ENCODE assay signal across 8 cellular contexts in the genomic region with DNA sequence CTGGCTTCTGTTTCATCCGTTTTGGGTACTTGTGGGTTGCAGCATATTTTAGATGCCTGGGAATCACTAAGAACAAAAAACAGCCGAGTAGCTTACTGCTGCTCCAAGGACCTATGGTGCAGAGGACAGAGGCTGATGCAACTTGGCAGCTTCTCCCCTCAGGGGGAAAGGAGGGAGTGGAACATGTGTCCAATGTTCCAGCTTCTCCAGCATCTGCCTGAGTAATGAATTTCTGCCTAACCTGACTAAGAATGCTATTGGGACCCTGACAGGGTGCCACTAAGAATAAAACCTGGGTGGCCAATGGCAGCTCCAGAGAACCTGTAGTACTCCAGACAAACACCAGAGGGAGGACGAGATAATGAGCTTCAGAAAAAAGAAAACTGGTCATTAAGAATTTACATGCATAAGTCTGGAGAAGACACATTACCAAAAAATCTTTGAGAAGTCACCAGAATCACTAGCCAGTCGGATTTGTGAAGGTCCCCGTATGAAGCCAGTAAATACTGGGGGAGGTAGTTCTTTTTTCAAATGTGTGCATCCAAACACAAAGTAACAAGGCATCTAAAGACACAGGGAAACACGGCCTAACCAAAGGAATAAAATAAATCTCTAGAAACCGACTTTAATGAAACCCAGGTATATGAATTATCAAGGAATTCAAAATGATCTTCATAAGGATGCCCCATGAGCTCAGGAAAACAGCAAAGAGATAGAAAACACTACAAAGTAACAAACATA.
DNase-seq lines count a peak whose midpoint lies in the region; ATAC-seq and TF ChIP-seq lines count a peak whose summit lies in the region.

No MANE protein-coding gene starts in this region.

- H3F3A ChIP-seq in SU-DHL-6 (ENCODE audit: insufficient read depth) = no peaks in the 10 kb centered on the region

- no peaks in the 10 kb centered on the region for H3K9me3 ChIP-seq in SU-DHL-6 (ENCODE audit: insufficient read depth, low read length)

- TF ChIP-seq CTCF in SU-DHL-6 (IDR thresholded peaks at IDR 0.05; ENCODE audit: insufficient read depth, low read length, poor library complexity, severe bottlenecking) (peak; percentile 49), cardiac fibroblast (IDR thresholded peaks at IDR 0.05; ENCODE audit: low read depth, low read length) (peak; percentile 61)

- no peak overlapping the region for H2AFZ ChIP-seq in SU-DHL-6 (ENCODE audit: low read depth, low read length, severe bottlenecking)

- H3K27me3 ChIP-seq in SU-DHL-6 (ENCODE audit: low read length) = no peaks in the 10 kb centered on the region; the same call in 1 of the 2 replicates

- no peak overlapping the region for H3K9ac ChIP-seq in SU-DHL-6 (ENCODE audit: low read length)

- no peaks in the 10 kb centered on the region for H3K4me1 Mint-ChIP-seq in memory B cell

- peaks cover 2% of the 10 kb centered on the region for H3K9me3 Mint-ChIP-seq in memory B cell

- H3K4me3 ChIP-seq in SU-DHL-6 (ENCODE audit: insufficient read depth, low read length, poor library complexity, severe bottlenecking) (no peak overlapping the region), cardiac fibroblast (replicated peaks in 1 of 2; ENCODE audit: low read depth in 2 of 2, low read length in 2 of 2) (no peak overlapping the region)

- H3K36me3 Mint-ChIP-seq in memory B cell = no peaks in the 10 kb centered on the region

- peaks cover 6% of the 10 kb centered on the region for H3K27me3 Mint-ChIP-seq in memory B cell

- no peak overlapping the region for H3K4me2 ChIP-seq in SU-DHL-6 (ENCODE audit: low read depth, low read length, poor library complexity, severe bottlenecking)

- no peaks in the 10 kb centered on the region for H3K79me2 ChIP-seq in SU-DHL-6 (ENCODE audit: insufficient read depth, low read length)

- H3K9me2 ChIP-seq in SU-DHL-6 (replicated peaks; ENCODE audit: insufficient read depth, low read length) = no peaks in the 10 kb centered on the region

- no peaks in the 10 kb centered on the region for H4K20me1 ChIP-seq in SU-DHL-6 (ENCODE audit: low read depth, low read length)

- H3K27ac ChIP-seq in SU-DHL-6 (ENCODE audit: low read depth, low read length) = no peak overlapping the region

- DNase-seq in COLO829 (ENCODE audit: low spot score) (peak; percentile 14), cardiac fibroblast (ENCODE audit: low read depth in 2 of 2) (peak; percentile 29 to 46), memory B cell (ENCODE audit: low spot score in 2 of 2) (peak; percentile 16 to 35), cortex of kidney (lab: John Stamatoyannopoulos, UW) (no peak), middle frontal gyrus (ENCODE audit: extremely low spot score, low spot score) (no peak)

- H3K36me3 ChIP-seq in SU-DHL-6 (ENCODE audit: low read length) = no peaks in the 10 kb centered on the region

- ATAC-seq in GM19035 (IDR thresholded peaks at IDR 0.05; ENCODE audit: unreplicated experiment) (peak; percentile 72), HG03378 (IDR thresholded peaks at IDR 0.05; ENCODE audit: unreplicated experiment) (peak; percentile 81), memory B cell (ENCODE audit: low read depth) (no peak)

- no peak overlapping the region for H3K27ac Mint-ChIP-seq in memory B cell

- H3K4me3 Mint-ChIP-seq in memory B cell = no peak overlapping the region

Comparison
In these comparisons a context has a peak if more than half of its experiments do, and no peak if none do; other contexts are left out.
1. DNase-seq: peak in COLO829 (single experiment), cardiac fibroblast (2 of 2) and memory B cell (2 of 2); none in cortex of kidney (single experiment) and middle frontal gyrus (single experiment).